8 cellular contexts compared by ENCODE assay signal in genomic region chr7:5692845-5693278, GRCh38.
DNase-seq lines count a peak whose midpoint lies in the region; ATAC-seq, FAIRE-seq and TF ChIP-seq lines count a peak whose summit lies in the region.

No MANE protein-coding gene starts in this region.

- H3K9me3 ChIP-seq in pancreas: no peaks in the 10 kb centered on the region

- no peak for FAIRE-seq in pancreas (lab: Jason Lieb, UNC)

- intact Hi-C loops in pancreas (cut with DNase I): no loop called here

- peak overlapping the region in 3 of 4 donors; percentile 35 to 72 (median 60) for H3K27ac ChIP-seq in pancreas

- TF ChIP-seq CTCF in pancreas (IDR thresholded peaks at IDR 0.05): no peak

- ATAC-seq in pancreas (peak in 3 of 4 donors; percentile 3 to 10 (median 9)), HG02623 (IDR thresholded peaks at IDR 0.05; ENCODE audit: unreplicated experiment) (no peak), GM18502 (IDR thresholded peaks at IDR 0.05; ENCODE audit: poor library complexity, unreplicated experiment) (no peak)

- WGBS in pancreas, 2 donors: 18 to 21% methylated on average over 7 of the region's 7 CpGs

- H3K36me3 ChIP-seq in pancreas: no peaks in the 10 kb centered on the region

- H3K4me3 ChIP-seq in pancreas: no peak overlapping the region

- DNase-seq in NCI-H82 (lab: John Stamatoyannopoulos, UW) (peak; percentile 15), NCI-H82 treated with DMSO at 0.1 percent for 48 hours (lab: John Stamatoyannopoulos, UW; ENCODE audit: unreplicated experiment) (no peak), NCI-H69 (lab: John Stamatoyannopoulos, UW) (peak; percentile 95), cerebellar cortex (ENCODE audit: low spot score) (peak; percentile 43), pancreas (no peak), OCI-M2 (lab: John Stamatoyannopoulos, UW; ENCODE audit: unreplicated experiment) (no peak)

- H3K4me1 ChIP-seq in pancreas: peaks cover 40 to 81% (median 70%) of the 10 kb centered on the region in 3 donors

- H3K27me3 ChIP-seq in pancreas: no peaks in the 10 kb centered on the region

Comparison
In these comparisons a context has a peak if more than half of its experiments do, and no peak if none do; other contexts are left out.
1. DNase-seq: peak in NCI-H82 (single experiment), NCI-H69 (single experiment) and cerebellar cortex (single experiment); none in NCI-H82 treated with DMSO at 0.1 percent for 48 hours (single experiment), pancreas (0 of 6) and OCI-M2 (single experiment).
2. ATAC-seq: peak in pancreas (3 of 4); none in HG02623 (single experiment) and GM18502 (single experiment).